ENCODE assay signal across 10 cellular contexts in the genomic region with DNA sequence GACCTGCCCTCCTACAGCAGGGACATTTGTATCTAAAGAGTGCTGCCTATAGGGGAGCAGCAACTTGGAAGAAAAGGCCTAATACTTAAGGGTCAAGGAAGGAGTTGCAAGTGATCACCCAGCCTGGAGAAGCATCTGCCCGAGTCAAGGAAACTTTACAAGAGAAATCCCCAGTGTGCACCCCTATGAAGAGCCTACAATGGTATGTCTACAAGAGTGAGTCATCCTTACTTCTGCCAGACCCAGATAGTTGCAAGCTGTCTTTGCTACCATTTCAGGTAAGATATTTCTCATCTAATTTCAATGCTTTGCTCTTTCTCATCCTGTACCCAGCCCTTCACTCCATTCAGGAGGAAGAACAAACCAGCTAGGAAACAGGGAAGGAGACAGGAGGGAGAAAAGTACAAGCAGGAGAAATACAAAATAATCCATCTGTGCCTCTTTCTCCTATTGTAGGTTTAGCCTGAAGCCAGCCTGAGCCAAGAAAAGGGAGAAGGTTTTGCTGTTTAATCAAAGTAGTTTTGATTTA. TPM values are rescaled to one million over a fixed set of nuclear protein-coding genes. Genes with fewer than 3 reads are reported as not detected.
A peak's percentile ranks its signal among the peaks of the same experiment; 100 is the strongest.
DNase-seq lines count a peak whose midpoint lies in the region; ATAC-seq, FAIRE-seq and TF ChIP-seq lines count a peak whose summit lies in the region.
"Had no signal": no experiment of that assay in that cellular context is flagged by ENCODE, and none has a peak within 500 bp of the region (broad histone marks: within the 10 kb centered on the region; RNA-seq: fewer than 3 reads in every experiment).

No MANE protein-coding gene starts in this region.

- 0 out of 2 replicates have a peak overlapping the region, but pooled peaks have one; percentile 17 for H2AFZ ChIP-seq in K562 (ENCODE audit: low read depth, low read length)
- H2AFZ ChIP-seq in Karpas-422 (ENCODE audit: low read length) = no peak overlapping the region

- TF ChIP-seq EP300 in K562 (IDR thresholded peaks at IDR 0.05; ENCODE audit: low read length) = no peak

- 7% methylated on average over 1 of the region's 1 CpG for WGBS in K562 (ENCODE audit: insufficient coverage, low coverage, missing lambda C conversion rate)
- WGBS in adrenal gland, 4 donors = 67 to 94% (median 85%) methylated on average over 1 of the region's 1 CpG

- intact Hi-C loops in Calu3 (cut with micrococcal nuclease; ENCODE audit: unreplicated experiment) (loop anchor here (1.0 to 5.0 kb wide), 2 partner anchors 11 to 34 kb away; a partner anchor contains a TSS), K562 (cut with micrococcal nuclease) (loop anchor here (5.0 to 10.0 kb wide), 3 partner anchors 314 to 839 kb away; no protein-coding TSS in a partner anchor), adrenal gland (cut with DNase I) (loop anchor here (5.0 to 10.0 kb wide), 3 partner anchors 111 to 221 kb away; a partner anchor contains a TSS)

- FAIRE-seq in K562 (lab: Jason Lieb, UNC) = no peak

- peak overlapping the region; percentile 37 for H3K27ac ChIP-seq in HUES48 (ENCODE audit: low read depth, low read length)
- H3K27ac ChIP-seq in K562 (ENCODE audit: extremely low read depth, low read depth, low read length) = no peak overlapping the region
- H3K27ac ChIP-seq in adrenal gland = no peak overlapping the region
- no peak overlapping the region for H3K27ac ChIP-seq in Karpas-422 (ENCODE audit: low read length)

- CTCF ChIA-PET in Calu3 (lab: Charles Lee) (interaction anchor here (0.8 to 2.5 kb wide), 5 partner anchors 10 to 351 kb away, joined by 3 to 10 read pairs (median 4); a partner anchor contains a TSS), K562 (lab: Yijun Ruan, JAX; ENCODE audit: low intra/inter-chr PET ratio) (interaction anchor here (0.6 to 3.3 kb wide), 3 partner anchors 210 to 220 kb away, joined by 3 to 32 read pairs (median 15); no protein-coding TSS in a partner anchor)

- no peaks in the 10 kb centered on the region for H3K9me3 Mint-ChIP-seq in Calu3 (ENCODE audit: low read depth, unreplicated experiment)

- peaks cover 73% of the 10 kb centered on the region for H3K4me1 Mint-ChIP-seq in Calu3 (ENCODE audit: low read depth, unreplicated experiment)

- TF ChIP-seq POLR2A in K562 (conservative IDR thresholded peaks at IDR 0.05) (no peak), adrenal gland (IDR thresholded peaks at IDR 0.05) (no peak)

- peaks cover 13% of the 10 kb centered on the region for H3K36me3 Mint-ChIP-seq in Calu3 (ENCODE audit: insufficient read depth, unreplicated experiment)

- POLR2A ChIA-PET in K562 (lab: Yijun Ruan, JAX) = no interaction called here

- ATAC-seq in K562 = peak; percentile 69
- ATAC-seq in GM21717 (IDR thresholded peaks at IDR 0.05; ENCODE audit: unreplicated experiment) = no peak

- H4K20me1 ChIP-seq in K562 (replicated peaks; ENCODE audit: control insufficient read depth, insufficient read depth, low read length) = no peaks in the 10 kb centered on the region
- no peaks in the 10 kb centered on the region for H4K20me1 ChIP-seq in Karpas-422 (ENCODE audit: insufficient read depth, low read depth, low read length)

- no peaks in the 10 kb centered on the region for H3K27me3 Mint-ChIP-seq in Calu3 (ENCODE audit: unreplicated experiment)

- no peaks in the 10 kb centered on the region for H3K9me2 ChIP-seq in Karpas-422 (replicated peaks; ENCODE audit: insufficient read depth, low read length)

- H3K4me1 ChIP-seq in HUES48 (ENCODE audit: control insufficient read depth, insufficient read depth, low read length) (peaks cover 22% of the 10 kb centered on the region), K562 (replicated peaks in 1 of 2; ENCODE audit: control insufficient read depth in 2 of 2, insufficient read depth in 2 of 2, low read length in 2 of 2) (no peaks in the 10 kb centered on the region), adrenal gland (replicated peaks in 1 of 2) (no peaks in the 10 kb centered on the region), Karpas-422 (ENCODE audit: low read length) (peaks cover 5% of the 10 kb centered on the region)

- no peak for TF ChIP-seq CTCF in Calu3 (IDR thresholded peaks at IDR 0.05; ENCODE audit: unreplicated experiment)
- no peak for TF ChIP-seq CTCF in K562 (IDR thresholded peaks at IDR 0.05 in 2 of 3, conservative IDR thresholded peaks at IDR 0.05 in 1 of 3; ENCODE audit: insufficient read depth in 2 of 3, low read depth in 1 of 3, low read length in 3 of 3)
- no peak for TF ChIP-seq CTCF in adrenal gland (IDR thresholded peaks at IDR 0.05)

- in situ Hi-C loops in K562 (cut with MboI) = loop anchor here (5.0 to 10.0 kb wide), 2 partner anchors 219 to 831 kb away; no protein-coding TSS in a partner anchor

- H3K36me3 ChIP-seq in HUES48 (ENCODE audit: control insufficient read depth, insufficient read depth, low read length) (no peaks in the 10 kb centered on the region), K562 (ENCODE audit: control insufficient read depth, insufficient read depth, low read length) (no peaks in the 10 kb centered on the region), adrenal gland (replicated peaks in 1 of 2) (no peaks in the 10 kb centered on the region), Karpas-422 (ENCODE audit: insufficient read depth, low read length) (no peaks in the 10 kb centered on the region)

- H3K9ac ChIP-seq in HUES48 (ENCODE audit: low read depth, low read length) = no peak overlapping the region
- H3K9ac ChIP-seq in K562 (ENCODE audit: insufficient read depth in 1 of 2, low read depth in 2 of 2, low read length in 2 of 2) = no peak overlapping the region
- H3K9ac ChIP-seq in Karpas-422 (ENCODE audit: low read length) = no peak overlapping the region

- no peaks in the 10 kb centered on the region for H3K27me3 ChIP-seq in HUES48 (ENCODE audit: control insufficient read depth, insufficient read depth, low read length)
- no peaks in the 10 kb centered on the region for H3K27me3 ChIP-seq in K562 (ENCODE audit: control insufficient read depth in 2 of 2, insufficient read depth in 2 of 2, low read length in 2 of 2)
- H3K27me3 ChIP-seq in adrenal gland = no peaks in the 10 kb centered on the region
- no peaks in the 10 kb centered on the region for H3K27me3 ChIP-seq in Karpas-422 (ENCODE audit: low read length)

- no peaks in the 10 kb centered on the region for H3K9me1 ChIP-seq in K562 (ENCODE audit: control insufficient read depth, insufficient read depth, low read length)

- no peak overlapping the region for H3K4me3 ChIP-seq in HUES48 (ENCODE audit: low read depth, low read length)
- no peak overlapping the region for H3K4me3 ChIP-seq in K562
- no peak overlapping the region for H3K4me3 ChIP-seq in adrenal gland
- no peak overlapping the region for H3K4me3 ChIP-seq in Karpas-422 (ENCODE audit: low read length)

- no peak for TF ChIP-seq RAD21 in K562 (CRISPR knock-in tag; conservative IDR thresholded peaks at IDR 0.05 in 1 of 2, IDR thresholded peaks at IDR 0.05 in 1 of 2)

- peak overlapping the region; percentile 28 for H3K4me3 Mint-ChIP-seq in Calu3 (ENCODE audit: low read depth, unreplicated experiment)

- H3K9me3 ChIP-seq in HUES48 (ENCODE audit: control insufficient read depth, insufficient read depth, low read length) (no peaks in the 10 kb centered on the region), K562 (replicated peaks; ENCODE audit: control insufficient read depth, insufficient read depth, low read depth, low read length) (no peaks in the 10 kb centered on the region), adrenal gland (replicated peaks in 1 of 3) (no peaks in the 10 kb centered on the region), Karpas-422 (ENCODE audit: low read length) (no peaks in the 10 kb centered on the region)

- peak overlapping the region; percentile 81 for H3K27ac Mint-ChIP-seq in Calu3 (ENCODE audit: unreplicated experiment)

- H3K79me2 ChIP-seq in K562 (ENCODE audit: control insufficient read depth, insufficient read depth, low read length) (no peaks in the 10 kb centered on the region), Karpas-422 (ENCODE audit: low read length) (no peaks in the 10 kb centered on the region)

- H3K4me2 ChIP-seq in K562 (ENCODE audit: insufficient read depth, low read length) (no peak overlapping the region), Karpas-422 (ENCODE audit: low read depth, low read length, poor library complexity, severe bottlenecking) (no peak overlapping the region)

- no TSS peak for BruUV-seq in Calu3 (replicated peaks; lab: Mats Ljungman, UMichigan)
- BruUV-seq in K562 (replicated peaks; lab: Mats Ljungman, UMichigan) = no TSS peak

- DNase-seq in Calu3 (peak; percentile 50), K562 (ENCODE audit: extremely low read depth in 1 of 4, low spot score in 3 of 4) (peak in 1 of 4 experiments; percentile 18), myocyte (ENCODE audit: low read depth) (peak; percentile 83), adrenal gland (no peak), Karpas-422 (no peak), middle frontal gyrus (ENCODE audit: extremely low spot score, low spot score) (no peak)
- DNase-seq: activated CD4-positive, alpha-beta T cell treated with anti-CD3 and anti-CD28 coated beads for 4 hours had no signal

TF ChIP-seq in K562, 482 proteins besides CTCF, POLR2A, EP300 and RAD21 (continues in another document):
- TF ChIP-seq ZNF57 (CRISPR knock-in tag; IDR thresholded peaks at IDR 0.05) (no peak), FOXK2 (conservative IDR thresholded peaks at IDR 0.05 in 1 of 2, IDR thresholded peaks at IDR 0.05 in 1 of 2; ENCODE audit: low read depth in 2 of 2) (peak in 1 of 2 experiments; percentile 76; a peak in 1 of 4 replicates), ZNF785 (CRISPR knock-in tag; IDR thresholded peaks at IDR 0.05) (no peak)

RNA-seq across cellular contexts. Expression of a gene that starts 34.4 kb away (rescaled TPM):
- total RNA-seq in Calu3 (2022) = 8.4 and 11.0 TPM in 2 replicates
- total RNA-seq in K562 (2011; cell fraction: chromatin; rRNA removed; ENCODE audit: low replicate concordance) = not detected in 2 replicates
- total RNA-seq in K562 (2011; cell fraction: nucleolus; rRNA removed) = not detected in 2 replicates
- not detected in 2 replicates for total RNA-seq in K562 (2011; cell fraction: nucleoplasm; rRNA removed)
- total RNA-seq in K562 (2014; rRNA removed) = not detected in 2 replicates
- total RNA-seq in K562 (2014; rRNA removed; fragmentation: Illumina TruSeq; extraction: Trizol) = not detected in 2 replicates
- not detected in 2 replicates for total RNA-seq in K562 (2015; rRNA removed; fragmentation: Illumina TruSeq; extraction: Trizol)
- total RNA-seq in K562 (2021) = not detected in 2 replicates
- not detected in 2 replicates for polyA plus RNA-seq in K562 (2011; rRNA removed)
- polyA plus RNA-seq in K562 (2011; cell fraction: cytosol; rRNA removed) = not detected in 2 replicates
- polyA plus RNA-seq in K562 (2011; cell fraction: nucleus; rRNA removed) = not detected in 2 replicates
- not detected in 2 replicates for polyA plus RNA-seq in K562 (2012)
- polyA plus RNA-seq in K562 (2014; fragmentation: Illumina TruSeq; extraction: Trizol) = not detected in 2 replicates
- not detected for polyA plus RNA-seq in K562 (2014; fragmentation: Nextera tagmentation; extraction: Ambion mirVana)
- not detected in 2 replicates for polyA plus RNA-seq in K562 (2014; rRNA removed)
- polyA minus RNA-seq in K562 (2011; rRNA and poly(A)+ RNA removed) = not detected in 2 replicates
- not detected in 2 replicates for polyA minus RNA-seq in K562 (2011; cell fraction: cytosol; rRNA and poly(A)+ RNA removed)
- not detected in 2 replicates for polyA minus RNA-seq in K562 (2011; cell fraction: nucleus; rRNA and poly(A)+ RNA removed)
- total RNA-seq in myocyte = not detected in 2 replicates
- polyA plus RNA-seq in myocyte (2012) = not detected
- total RNA-seq in adrenal gland = not detected
- polyA plus RNA-seq in adrenal gland = not detected
- total RNA-seq in Karpas-422 (2014; rRNA removed; shearing (Covaris generic); ENCODE audit: low replicate concordance) = not detected in 2 replicates
- total RNA-seq: NCI-H460 had no signal

Comparison
In these comparisons a context has a peak if more than half of its experiments do, and no peak if none do; other contexts are left out.
1. DNase-seq: peak in Calu3 (single experiment) and myocyte (single experiment); none in adrenal gland (0 of 7), Karpas-422 (single experiment) and middle frontal gyrus (single experiment).